16 cellular contexts compared by ENCODE assay signal in genomic region chr2:128369626-128370467, GRCh38. TPM values are rescaled to one million over a fixed set of nuclear protein-coding genes. Genes with fewer than 3 reads are reported as not detected.
DNase-seq lines count a peak whose midpoint lies in the region; ATAC-seq, FAIRE-seq and TF ChIP-seq lines count a peak whose summit lies in the region.
"Had no signal": no experiment of that assay in that cellular context is flagged by ENCODE, and none has a peak within 500 bp of the region (broad histone marks: within the 10 kb centered on the region; RNA-seq: fewer than 3 reads in every experiment).

No MANE protein-coding gene starts in this region.

- no peaks in the 10 kb centered on the region for H3K9me3 ChIP-seq in ectodermal cell (ENCODE audit: control insufficient read depth, low read length)
- no peaks in the 10 kb centered on the region for H3K9me3 ChIP-seq in tibial artery
- H3K9me3 ChIP-seq: Peyer's patch, tibial nerve had no signal

- POLR2A ChIA-PET in activated CD4-positive, alpha-beta T cell treated with anti-CD3 and anti-CD28 coated beads for 36 hours (lab: Charles Lee): no interaction called here

- H3K4me1 Mint-ChIP-seq in nephron progenitor cell: peaks cover 91% of the 10 kb centered on the region
- H3K4me1 Mint-ChIP-seq in activated CD4-positive, alpha-beta T cell treated with anti-CD3 and anti-CD28 coated beads for 36 hours: no peaks in the 10 kb centered on the region

- peak; percentile 42 for DNase-seq in activated effector memory CD4-positive, alpha-beta T cell treated with anti-CD3 and anti-CD28 coated beads, Interleukin-2, amount 50 U/mL, for 16 hours
- no peak for DNase-seq in activated effector memory CD4-positive, alpha-beta T cell treated with Interleukin-2 at 50 U/mL for 16 hours
- DNase-seq in nephron progenitor cell (peak; percentile 84), tibial artery (peak; percentile 14 to 60), D721Med (ENCODE audit: insufficient read length, low spot score) (no peak)
- no peak for DNase-seq in activated CD4-positive, alpha-beta T cell treated with anti-CD3 and anti-CD28 coated beads for 36 hours
- DNase-seq: 8988T; activated CD4-positive, alpha-beta T cell treated with anti-CD3 and anti-CD28 coated beads, Interleukin-2, amount 50 U/mL, for 4 hours; activated naive CD8-positive, alpha-beta T cell treated with anti-CD3 and anti-CD28 coated beads for 36 hours; activated T-cell treated with anti-CD3 and anti-CD28 coated beads, Interleukin-2, amount 50 U/mL, for 24 hours; stimulated activated CD4-positive, alpha-beta T cell treated with anti-CD3 and anti-CD28 coated beads, Interleukin-4, amount 100 ng/mL, for 1 hour had no signal

- peaks cover 22% of the 10 kb centered on the region for H3K27me3 Mint-ChIP-seq in nephron progenitor cell (ENCODE audit: low read depth, poor library complexity)
- no peaks in the 10 kb centered on the region for H3K27me3 Mint-ChIP-seq in activated CD4-positive, alpha-beta T cell treated with anti-CD3 and anti-CD28 coated beads for 36 hours

- H3K27ac Mint-ChIP-seq in nephron progenitor cell: peak overlapping the region; percentile 99
- H3K27ac Mint-ChIP-seq in activated CD4-positive, alpha-beta T cell treated with anti-CD3 and anti-CD28 coated beads for 36 hours: no peak overlapping the region
- H3K27ac Mint-ChIP-seq: activated naive CD8-positive, alpha-beta T cell treated with anti-CD3 and anti-CD28 coated beads for 36 hours; activated T-cell treated with anti-CD3 and anti-CD28 coated beads, Interleukin-2, amount 50 U/mL, for 24 hours had no signal

- no peaks in the 10 kb centered on the region for H3K36me3 Mint-ChIP-seq in nephron progenitor cell (ENCODE audit: low read depth)
- no peaks in the 10 kb centered on the region for H3K36me3 Mint-ChIP-seq in activated CD4-positive, alpha-beta T cell treated with anti-CD3 and anti-CD28 coated beads for 36 hours (ENCODE audit: low read depth)
- H3K36me3 Mint-ChIP-seq: activated naive CD8-positive, alpha-beta T cell treated with anti-CD3 and anti-CD28 coated beads for 36 hours had no signal

- no peak for FAIRE-seq in D721Med (lab: Jason Lieb, UNC)

- H3K27me3 ChIP-seq in ectodermal cell (ENCODE audit: control insufficient read depth, insufficient read depth, low read length, poor library complexity, severe bottlenecking): peaks cover 25% of the 10 kb centered on the region
- H3K27me3 ChIP-seq in tibial artery: no peaks in the 10 kb centered on the region
- H3K27me3 ChIP-seq: cardiac muscle cell, Peyer's patch, tibial nerve had no signal

- H3K36me3 ChIP-seq in ectodermal cell (ENCODE audit: control insufficient read depth, insufficient read depth, low read length) (no peaks in the 10 kb centered on the region), tibial artery (no peaks in the 10 kb centered on the region)
- H3K36me3 ChIP-seq: cardiac muscle cell, Peyer's patch, tibial nerve had no signal

- peak overlapping the region; percentile 66 for H3K27ac ChIP-seq in ectodermal cell (ENCODE audit: insufficient read depth, low read depth, low read length, poor library complexity, severe bottlenecking)
- peak overlapping the region in 1 of 2 donors; percentile 22 for H3K27ac ChIP-seq in tibial artery
- H3K27ac ChIP-seq: cardiac muscle cell, Peyer's patch had no signal

- WGBS in ectodermal cell, 2 experiments: 46 to 52% methylated on average over 16 of the region's 16 CpGs

- TF ChIP-seq CTCF in nephron progenitor cell (IDR thresholded peaks at IDR 0.05) (no peak), tibial artery (IDR thresholded peaks at IDR 0.05) (no peak), D721Med (IDR thresholded peaks at IDR 0.05; ENCODE audit: insufficient read depth, missing control alignments) (no peak)

- intact Hi-C loops in tibial artery (cut with DNase I; ENCODE audit: low total_unique reads): no loop called here
- intact Hi-C loops in activated CD4-positive, alpha-beta T cell treated with anti-CD3 and anti-CD28 coated beads for 36 hours (cut with DNase I, micrococcal nuclease): no loop called here

- CTCF ChIA-PET in activated CD4-positive, alpha-beta T cell treated with anti-CD3 and anti-CD28 coated beads for 36 hours (lab: Charles Lee): no interaction called here

- peaks cover 33% of the 10 kb centered on the region for H3K4me1 ChIP-seq in ectodermal cell (ENCODE audit: control insufficient read depth, insufficient read depth, low read length)
- peaks cover 0 to 24% (median 16%) of the 10 kb centered on the region in 4 donors for H3K4me1 ChIP-seq in tibial artery

- peak overlapping the region; percentile 32 for H3K4me3 Mint-ChIP-seq in nephron progenitor cell
- H3K4me3 Mint-ChIP-seq in activated CD4-positive, alpha-beta T cell treated with anti-CD3 and anti-CD28 coated beads for 36 hours: no peak overlapping the region
- H3K4me3 Mint-ChIP-seq: activated naive CD8-positive, alpha-beta T cell treated with anti-CD3 and anti-CD28 coated beads for 36 hours; activated T-cell treated with anti-CD3 and anti-CD28 coated beads, Interleukin-2, amount 50 U/mL, for 24 hours had no signal

- no peaks in the 10 kb centered on the region for H3K9me3 Mint-ChIP-seq in nephron progenitor cell
- H3K9me3 Mint-ChIP-seq in activated CD4-positive, alpha-beta T cell treated with anti-CD3 and anti-CD28 coated beads for 36 hours (ENCODE audit: low read depth): no peaks in the 10 kb centered on the region
- H3K9me3 Mint-ChIP-seq: activated naive CD8-positive, alpha-beta T cell treated with anti-CD3 and anti-CD28 coated beads for 36 hours; activated T-cell treated with anti-CD3 and anti-CD28 coated beads, Interleukin-2, amount 50 U/mL, for 24 hours had no signal

- H3K4me3 ChIP-seq in ectodermal cell (ENCODE audit: insufficient read depth, low read depth, low read length): no peak overlapping the region
- no peak overlapping the region for H3K4me3 ChIP-seq in tibial artery
- H3K4me3 ChIP-seq: cardiac muscle cell, Peyer's patch, tibial nerve had no signal

- no peak for ATAC-seq in activated CD4-positive, alpha-beta T cell treated with anti-CD3 and anti-CD28 coated beads for 36 hours
- ATAC-seq in HG02973 (IDR thresholded peaks at IDR 0.05; ENCODE audit: unreplicated experiment): no peak

RNA-seq across cellular contexts. Expression of gene HS6ST1, which starts 51.2 kb away (rescaled TPM):
- polyA plus RNA-seq in ectodermal cell (2013, experiment 1 of 4): 43.1 TPM
- polyA plus RNA-seq in ectodermal cell (2013, experiment 2 of 4): 51.7 TPM
- polyA plus RNA-seq in ectodermal cell (2013, experiment 3 of 4): 37.5 TPM
- 42.6 TPM for polyA plus RNA-seq in ectodermal cell (2013, experiment 4 of 4)
- 10 to 100 TPM; 12.8 to 13.8 TPM for total RNA-seq in activated CD4-positive, alpha-beta T cell treated with anti-CD3 and anti-CD28 coated beads for 36 hours

Comparison
In these comparisons a context has a peak if more than half of its experiments do, and no peak if none do; other contexts are left out.
1. DNase-seq: peak in activated effector memory CD4-positive, alpha-beta T cell treated with anti-CD3 and anti-CD28 coated beads, Interleukin-2, amount 50 U/mL, for 16 hours (single experiment), nephron progenitor cell (single experiment) and tibial artery (2 of 2); none in activated effector memory CD4-positive, alpha-beta T cell treated with Interleukin-2 at 50 U/mL for 16 hours (single experiment), D721Med (single experiment) and activated CD4-positive, alpha-beta T cell treated with anti-CD3 and anti-CD28 coated beads for 36 hours (single experiment).